1 cellular context compared by ENCODE assay signal in the genomic region with DNA sequence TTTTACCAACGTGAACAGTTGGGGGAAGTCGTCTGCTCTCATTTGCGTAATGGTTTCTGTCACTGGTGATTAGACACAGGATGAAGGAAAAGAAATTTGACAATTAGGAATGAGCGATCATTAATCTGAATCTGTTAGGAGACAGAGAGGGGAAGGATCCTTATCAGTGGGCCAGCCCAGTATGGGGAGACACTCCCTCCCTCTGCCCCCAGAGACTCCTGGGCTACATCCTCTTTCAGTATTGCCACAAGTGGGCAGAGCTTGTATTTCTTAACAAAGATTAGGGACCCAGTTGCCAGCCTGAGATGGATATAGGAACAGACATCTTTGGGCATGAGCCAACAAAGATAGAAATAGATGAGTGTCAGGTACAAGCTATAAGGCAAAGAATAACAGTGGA.
TF ChIP-seq lines count a peak whose summit lies in the region.

No MANE protein-coding gene starts in this region.

TF ChIP-seq in SK-N-SH treated with all-trans-retinoic acid at 6 μM for 48 hours, 23 proteins besides CTCF, POLR2A, EP300 and RAD21 (continued from another document):
- TF ChIP-seq TCF4 (CRISPR knock-in tag; IDR thresholded peaks at IDR 0.05; ENCODE audit: borderline replicate concordance) (no peak), ZNF565 (CRISPR knock-in tag; conservative IDR thresholded peaks at IDR 0.05; ENCODE audit: low read depth) (no peak), TOX (CRISPR knock-in tag; IDR thresholded peaks at IDR 0.05; ENCODE audit: borderline replicate concordance) (no peak)
TF ChIP-seq in SK-N-SH treated with all-trans-retinoic acid at 6 μM for 48 hours: peak in this region for 0.
